Comparison of ENCODE assay signal across 16 cellular contexts in genomic region chr6:31525932-31526591, GRCh38. TPM values are rescaled to one million over a fixed set of nuclear protein-coding genes. Genes with fewer than 3 reads are reported as not detected.
DNase-seq lines count a peak whose midpoint lies in the region; ATAC-seq, FAIRE-seq and TF ChIP-seq lines count a peak whose summit lies in the region.
"Had no signal": no experiment of that assay in that cellular context is flagged by ENCODE, and none has a peak within 500 bp of the region (broad histone marks: within the 10 kb centered on the region; RNA-seq: fewer than 3 reads in every experiment).

No MANE protein-coding gene starts in this region.

- no peak for TF ChIP-seq CTCF in bronchial epithelial cell (IDR thresholded peaks at IDR 0.05; ENCODE audit: insufficient read depth, low read length, severe bottlenecking)
- TF ChIP-seq CTCF in HepG2 (CRISPR knock-in tag; IDR thresholded peaks at IDR 0.05) = no peak
- TF ChIP-seq CTCF in CD14-positive monocyte (IDR thresholded peaks at IDR 0.05) = no peak

- DNase-seq in right cardiac atrium (no peak), Right ventricle myocardium superior (no peak), bronchial epithelial cell (ENCODE audit: low read depth) (peak; percentile 43), HepG2 (ENCODE audit: low spot score) (no peak), SHP77 treated with DMSO at 0.1 percent for 48 hours (lab: John Stamatoyannopoulos, UW) (no peak), CD14-positive monocyte (ENCODE audit: low spot score) (no peak), midbrain (lab: John Stamatoyannopoulos, UW) (no peak)
- DNase-seq in activated CD4-positive, alpha-beta T cell treated with anti-CD3 and anti-CD28 coated beads for 36 hours = no peak
- DNase-seq: effector memory CD8-positive, alpha-beta T cell; hippocampal formation; Karpas-422; ovary had no signal

- no TSS peak for BruUV-seq in HepG2 (replicated peaks; lab: Mats Ljungman, UMichigan)

- CTCF ChIA-PET in HepG2 (lab: Yijun Ruan, JAX; ENCODE audit: low intra/inter-chr PET ratio, low total read pairs) = no interaction called here
- CTCF ChIA-PET in activated CD4-positive, alpha-beta T cell treated with anti-CD3 and anti-CD28 coated beads for 36 hours (lab: Charles Lee) = interaction anchor here (0.6 to 1.2 kb wide), 5 partner anchors 43 to 446 kb away, joined by 3 to 5 read pairs (median 3); no protein-coding TSS in a partner anchor

- H3K4me1 ChIP-seq in right cardiac atrium (ENCODE audit: control insufficient read depth, insufficient read depth, low read length) (no peaks in the 10 kb centered on the region), HepG2 (ENCODE audit: insufficient read depth, low read length) (peaks cover 52% of the 10 kb centered on the region)
- H3K4me1 ChIP-seq: ascending aorta had no signal

- no peak overlapping the region for H3K4me3 Mint-ChIP-seq in CD14-positive monocyte
- no peak overlapping the region for H3K4me3 Mint-ChIP-seq in activated CD4-positive, alpha-beta T cell treated with anti-CD3 and anti-CD28 coated beads for 36 hours
- H3K4me3 Mint-ChIP-seq: effector memory CD8-positive, alpha-beta T cell had no signal

- 55% methylated on average over 4 of the region's 4 CpGs for WGBS in right cardiac atrium
- 23% methylated on average over 4 of the region's 4 CpGs for WGBS in HepG2 (ENCODE audit: low lambda C conversion rate)

- TF ChIP-seq RAD21 in HepG2 (CRISPR knock-in tag; IDR thresholded peaks at IDR 0.05) = no peak

- intact Hi-C loops in right cardiac atrium (cut with DNase I) (no loop called here), Right ventricle myocardium superior (cut with DNase I) (no loop called here), HepG2 (cut with micrococcal nuclease; ENCODE audit: unreplicated experiment) (no loop called here), CD14-positive monocyte (cut with micrococcal nuclease) (no loop called here)
- intact Hi-C loops in activated CD4-positive, alpha-beta T cell treated with anti-CD3 and anti-CD28 coated beads for 36 hours (cut with DNase I, micrococcal nuclease) = no loop called here

- TF ChIP-seq EP300 in HepG2 (IDR thresholded peaks at IDR 0.05; ENCODE audit: low read depth in 2 of 2, low read length in 2 of 2) (no peak), HepG2 (CRISPR knock-in tag; IDR thresholded peaks at IDR 0.05; ENCODE audit: borderline replicate concordance) (no peak)

- peaks cover 2 to 3% (median 3%) of the 10 kb centered on the region in 3 donors for H3K27me3 Mint-ChIP-seq in CD14-positive monocyte (ENCODE audit: low read depth in 3 of 3)
- H3K27me3 Mint-ChIP-seq in activated CD4-positive, alpha-beta T cell treated with anti-CD3 and anti-CD28 coated beads for 36 hours = no peaks in the 10 kb centered on the region
- H3K27me3 Mint-ChIP-seq: effector memory CD8-positive, alpha-beta T cell had no signal

- FAIRE-seq in bronchial epithelial cell (lab: Jason Lieb, UNC) = no peak
- no peak for FAIRE-seq in HepG2 (lab: Jason Lieb, UNC)

- no peak for TF ChIP-seq POLR2A in HepG2 (IDR thresholded peaks at IDR 0.05; ENCODE audit: insufficient read depth in 1 of 2, low read depth in 2 of 2, low read length in 2 of 2)

- peak overlapping the region in 3 of 7 donors; percentile 7 to 45 (median 22) for H3K27ac Mint-ChIP-seq in CD14-positive monocyte
- H3K27ac Mint-ChIP-seq in activated CD4-positive, alpha-beta T cell treated with anti-CD3 and anti-CD28 coated beads for 36 hours = no peak overlapping the region

- H3K27me3 ChIP-seq in right cardiac atrium (ENCODE audit: control insufficient read depth, insufficient read depth) = no peaks in the 10 kb centered on the region
- no peaks in the 10 kb centered on the region for H3K27me3 ChIP-seq in bronchial epithelial cell (ENCODE audit: control insufficient read depth, insufficient read depth, low read length)
- no peaks in the 10 kb centered on the region for H3K27me3 ChIP-seq in HepG2 (ENCODE audit: control insufficient read depth in 1 of 2, insufficient read depth in 2 of 2, low read length in 2 of 2)
- H3K27me3 ChIP-seq: ascending aorta, ovary had no signal

- no peak overlapping the region for H3K27ac ChIP-seq in right cardiac atrium (ENCODE audit: low read length)
- no peak overlapping the region for H3K27ac ChIP-seq in HepG2 (ENCODE audit: extremely low read length, insufficient read depth, low read length)
- H3K27ac ChIP-seq: ascending aorta, ovary, VCaP had no signal

- peak overlapping the region; percentile 23; the same call in 1 of the 2 replicates for H3K4me2 ChIP-seq in HepG2 (ENCODE audit: low read depth, low read length)

- no peak overlapping the region for H3K4me3 ChIP-seq in right cardiac atrium (ENCODE audit: low read length)
- no peak overlapping the region for H3K4me3 ChIP-seq in bronchial epithelial cell (ENCODE audit: low read depth, low read length)
- H3K4me3 ChIP-seq in HepG2 (replicated peaks in 1 of 3; ENCODE audit: insufficient read depth in 1 of 3, low read depth in 2 of 3, low read length in 3 of 3) = 0 out of 6 replicates have a peak overlapping the region, but pooled peaks of 1 of the 3 experiments have one; percentile 8
- H3K4me3 ChIP-seq: ascending aorta, ovary had no signal

- H2AFZ ChIP-seq in HepG2 (ENCODE audit: low read length) = no peak overlapping the region

- peaks cover 3% of the 10 kb centered on the region for H3K4me1 Mint-ChIP-seq in CD14-positive monocyte
- H3K4me1 Mint-ChIP-seq in activated CD4-positive, alpha-beta T cell treated with anti-CD3 and anti-CD28 coated beads for 36 hours = no peaks in the 10 kb centered on the region

- H3K9me3 ChIP-seq in right cardiac atrium (ENCODE audit: control insufficient read depth, low read length) = no peaks in the 10 kb centered on the region
- H3K9me3 ChIP-seq in HepG2 (ENCODE audit: low read length) = no peaks in the 10 kb centered on the region
- H3K9me3 ChIP-seq: ascending aorta, ovary had no signal

- POLR2A ChIA-PET in HepG2 (lab: Yijun Ruan, JAX) = interaction anchor here (1.1 to 8.3 kb wide), 3 partner anchors 15 to 126 kb away, joined by 3 to 123 read pairs (median 3); partner anchors contain the start of gene DDX39B
- POLR2A ChIA-PET in activated CD4-positive, alpha-beta T cell treated with anti-CD3 and anti-CD28 coated beads for 36 hours (lab: Charles Lee) = no interaction called here

- no peaks in the 10 kb centered on the region for H3K79me2 ChIP-seq in HepG2 (ENCODE audit: insufficient read depth, low read length)

- H3K36me3 ChIP-seq in bronchial epithelial cell (ENCODE audit: control insufficient read depth, insufficient read depth, low read length) (peaks cover 5% of the 10 kb centered on the region), HepG2 (replicated peaks in 1 of 2; ENCODE audit: control insufficient read depth in 1 of 2, insufficient read depth in 2 of 2, low read length in 2 of 2) (peaks cover 12 to 15% of the 10 kb centered on the region in 2 experiments)
- H3K36me3 ChIP-seq: ovary had no signal

- H4K20me1 ChIP-seq in HepG2 (ENCODE audit: insufficient read depth, low read length) = peaks cover 15% of the 10 kb centered on the region; the same call in 1 of the 2 replicates

- no peaks in the 10 kb centered on the region for H3K9me3 Mint-ChIP-seq in CD14-positive monocyte
- no peaks in the 10 kb centered on the region for H3K9me3 Mint-ChIP-seq in activated CD4-positive, alpha-beta T cell treated with anti-CD3 and anti-CD28 coated beads for 36 hours (ENCODE audit: low read depth)
- H3K9me3 Mint-ChIP-seq: effector memory CD8-positive, alpha-beta T cell had no signal

- in situ Hi-C loops in HepG2 (cut with HindIII; ENCODE audit: extremely low pct_ligation_motif_present, low pct_unique_long_range_greater_than_20kb) = loop anchor here (5.0 kb wide), 1 partner anchor 34 kb away; no protein-coding TSS in a partner anchor

- H3K36me3 Mint-ChIP-seq in CD14-positive monocyte = peaks cover 19 to 20% of the 10 kb centered on the region in 2 donors
- peaks cover 17% of the 10 kb centered on the region for H3K36me3 Mint-ChIP-seq in activated CD4-positive, alpha-beta T cell treated with anti-CD3 and anti-CD28 coated beads for 36 hours (ENCODE audit: low read depth)

- no peak overlapping the region for H3K9ac ChIP-seq in HepG2 (ENCODE audit: insufficient read depth, low read depth, low read length)

- peak; percentile 9 to 56 for ATAC-seq in right cardiac atrium
- ATAC-seq in Right ventricle myocardium superior (ENCODE audit: poor library complexity) = no peak
- ATAC-seq in HepG2 = peak; percentile 16
- ATAC-seq in activated CD4-positive, alpha-beta T cell treated with anti-CD3 and anti-CD28 coated beads for 36 hours = no peak
- ATAC-seq: effector memory CD8-positive, alpha-beta T cell had no signal

RNA-seq across cellular contexts. Expression of gene MCCD1, which starts 2.7 kb away (rescaled TPM):
- total RNA-seq in right cardiac atrium (not detected), Right ventricle myocardium superior (not detected), bronchial epithelial cell (not detected in 2 replicates), HepG2 (2016; rRNA removed; fragmentation: Illumina TruSeq; extraction: Trizol) (0.15 and 0.36 TPM in 2 replicates)
- polyA plus RNA-seq in right cardiac atrium (not detected), HepG2 (2011; rRNA removed) (0.09 TPM in 1 of 2 replicates, not detected in the other), CD14-positive monocyte (not detected)
- total RNA-seq in HepG2 (2016; cell fraction: cytosol; rRNA removed; fragmentation: Illumina TruSeq; extraction: Trizol; ENCODE audit: low read depth) = 0.26 TPM in 1 of 2 replicates, not detected in the other
- total RNA-seq in HepG2 (2016; cell fraction: insoluble cytoplasmic fraction; rRNA removed; fragmentation: Illumina TruSeq; extraction: Trizol) = 0.19 TPM in 1 of 2 replicates, not detected in the other
- total RNA-seq in HepG2 (2016; cell fraction: membrane; rRNA removed; fragmentation: Illumina TruSeq; extraction: Trizol) = 0.19 and 0.38 TPM in 2 replicates
- total RNA-seq in HepG2 (2016; cell fraction: nucleus; rRNA removed; fragmentation: Illumina TruSeq; extraction: Trizol) = 0.43 TPM in 1 of 2 replicates, not detected in the other
- polyA plus RNA-seq in HepG2 (2011; cell fraction: cytosol; rRNA removed) = 0.06 and 0.09 TPM in 2 replicates
- not detected in 2 replicates for polyA plus RNA-seq in HepG2 (2011; cell fraction: nucleus; rRNA removed)
- 0.25 and 0.28 TPM in 2 replicates for polyA plus RNA-seq in HepG2 (2012)
- 0.18 and 0.33 TPM in 2 replicates for polyA plus RNA-seq in HepG2 (2016; cell fraction: cytosol; fragmentation: Illumina TruSeq; extraction: Trizol; ENCODE audit: low read depth)
- 0.26 TPM in 1 of 2 replicates, not detected in the other for polyA plus RNA-seq in HepG2 (2016; cell fraction: insoluble cytoplasmic fraction; fragmentation: Illumina TruSeq; extraction: Trizol; ENCODE audit: low read depth)
- 0.21 and 0.24 TPM in 2 replicates for polyA plus RNA-seq in HepG2 (2016; cell fraction: membrane; fragmentation: Illumina TruSeq; extraction: Trizol; ENCODE audit: low read depth)
- polyA plus RNA-seq in HepG2 (2016; cell fraction: nucleus; fragmentation: Illumina TruSeq; extraction: Trizol; ENCODE audit: insufficient read depth, low read depth) = 0.53 and 0.71 TPM in 2 replicates
- 0.48 TPM in 1 of 2 replicates, not detected in the other for polyA minus RNA-seq in HepG2 (2011; rRNA and poly(A)+ RNA removed; ENCODE audit: low replicate concordance)
- not detected in 2 replicates for polyA minus RNA-seq in HepG2 (2011; cell fraction: cytosol; rRNA and poly(A)+ RNA removed)
- polyA minus RNA-seq in HepG2 (2011; cell fraction: nucleus; rRNA and poly(A)+ RNA removed) = not detected in 2 replicates
- total RNA-seq in activated CD4-positive, alpha-beta T cell treated with anti-CD3 and anti-CD28 coated beads for 36 hours = not detected
- total RNA-seq: ascending aorta, lower leg skin, ovary, SK-MEL-5 had no signal
- polyA plus RNA-seq: ovary had no signal

RNA-seq across cellular contexts. Expression of gene DDX39B, which starts 15.7 kb away (rescaled TPM):
- total RNA-seq in right cardiac atrium = 100 to 1,000 TPM; 196 to 235 (median 212) TPM
- polyA plus RNA-seq in right cardiac atrium = 145 TPM
- 145 TPM for total RNA-seq in Right ventricle myocardium superior
- 335 and 385 TPM in 2 replicates for total RNA-seq in bronchial epithelial cell
- 570 and 737 TPM in 2 replicates for total RNA-seq in HepG2 (2016; rRNA removed; fragmentation: Illumina TruSeq; extraction: Trizol)
- 100 and 118 TPM in 2 replicates for total RNA-seq in HepG2 (2016; cell fraction: cytosol; rRNA removed; fragmentation: Illumina TruSeq; extraction: Trizol; ENCODE audit: low read depth)
- total RNA-seq in HepG2 (2016; cell fraction: insoluble cytoplasmic fraction; rRNA removed; fragmentation: Illumina TruSeq; extraction: Trizol) = 551 and 741 TPM in 2 replicates
- total RNA-seq in HepG2 (2016; cell fraction: membrane; rRNA removed; fragmentation: Illumina TruSeq; extraction: Trizol) = 185 and 202 TPM in 2 replicates
- 358 and 385 TPM in 2 replicates for total RNA-seq in HepG2 (2016; cell fraction: nucleus; rRNA removed; fragmentation: Illumina TruSeq; extraction: Trizol)
- 650 and 678 TPM in 2 replicates for polyA plus RNA-seq in HepG2 (2011; rRNA removed)
- 412 and 551 TPM in 2 replicates for polyA plus RNA-seq in HepG2 (2011; cell fraction: cytosol; rRNA removed)
- 1,695 and 1,727 TPM in 2 replicates for polyA plus RNA-seq in HepG2 (2011; cell fraction: nucleus; rRNA removed)
- 442 and 447 TPM in 2 replicates for polyA plus RNA-seq in HepG2 (2012)
- polyA plus RNA-seq in HepG2 (2016; cell fraction: cytosol; fragmentation: Illumina TruSeq; extraction: Trizol; ENCODE audit: low read depth) = 114 and 121 TPM in 2 replicates
- 480 and 493 TPM in 2 replicates for polyA plus RNA-seq in HepG2 (2016; cell fraction: insoluble cytoplasmic fraction; fragmentation: Illumina TruSeq; extraction: Trizol; ENCODE audit: low read depth)
- 169 and 185 TPM in 2 replicates for polyA plus RNA-seq in HepG2 (2016; cell fraction: membrane; fragmentation: Illumina TruSeq; extraction: Trizol; ENCODE audit: low read depth)
- 1,220 and 1,229 TPM in 2 replicates for polyA plus RNA-seq in HepG2 (2016; cell fraction: nucleus; fragmentation: Illumina TruSeq; extraction: Trizol; ENCODE audit: insufficient read depth, low read depth)
- 1,218 and 1,293 TPM in 2 replicates for polyA minus RNA-seq in HepG2 (2011; rRNA and poly(A)+ RNA removed; ENCODE audit: low replicate concordance)
- polyA minus RNA-seq in HepG2 (2011; cell fraction: cytosol; rRNA and poly(A)+ RNA removed) = 205 and 230 TPM in 2 replicates
- 632 and 651 TPM in 2 replicates for polyA minus RNA-seq in HepG2 (2011; cell fraction: nucleus; rRNA and poly(A)+ RNA removed)
- 10 to 100 TPM; 64.1 to 67.8 TPM for polyA plus RNA-seq in CD14-positive monocyte
- 100 to 1,000 TPM; 517 to 569 TPM for total RNA-seq in activated CD4-positive, alpha-beta T cell treated with anti-CD3 and anti-CD28 coated beads for 36 hours

RNA-seq across cellular contexts. Expression of gene ATP6V1G2, which starts 20.3 kb away (rescaled TPM):
- total RNA-seq in right cardiac atrium (1 to 10 TPM; 1.7 to 3.8 (median 2.6) TPM), Right ventricle myocardium superior (2.3 TPM), bronchial epithelial cell (0.26 and 0.51 TPM in 2 replicates), HepG2 (2016; rRNA removed; fragmentation: Illumina TruSeq; extraction: Trizol) (0.27 TPM in 1 of 2 replicates, not detected in the other)
- polyA plus RNA-seq in right cardiac atrium (2.8 TPM), HepG2 (2011; rRNA removed) (0.83 and 1.2 TPM in 2 replicates), CD14-positive monocyte (not detected)
- not detected in 2 replicates for total RNA-seq in HepG2 (2016; cell fraction: cytosol; rRNA removed; fragmentation: Illumina TruSeq; extraction: Trizol; ENCODE audit: low read depth)
- total RNA-seq in HepG2 (2016; cell fraction: insoluble cytoplasmic fraction; rRNA removed; fragmentation: Illumina TruSeq; extraction: Trizol) = 0.25 and 0.35 TPM in 2 replicates
- 0.15 TPM in 1 of 2 replicates, not detected in the other for total RNA-seq in HepG2 (2016; cell fraction: membrane; rRNA removed; fragmentation: Illumina TruSeq; extraction: Trizol)
- 0.50 TPM in 1 of 2 replicates, not detected in the other for total RNA-seq in HepG2 (2016; cell fraction: nucleus; rRNA removed; fragmentation: Illumina TruSeq; extraction: Trizol)
- polyA plus RNA-seq in HepG2 (2011; cell fraction: cytosol; rRNA removed) = 0.35 and 0.47 TPM in 2 replicates
- 1.1 and 2.1 TPM in 2 replicates for polyA plus RNA-seq in HepG2 (2011; cell fraction: nucleus; rRNA removed)
- polyA plus RNA-seq in HepG2 (2012) = 0.87 and 1.0 TPM in 2 replicates
- 0.10 and 0.18 TPM in 2 replicates for polyA plus RNA-seq in HepG2 (2016; cell fraction: cytosol; fragmentation: Illumina TruSeq; extraction: Trizol; ENCODE audit: low read depth)
- polyA plus RNA-seq in HepG2 (2016; cell fraction: insoluble cytoplasmic fraction; fragmentation: Illumina TruSeq; extraction: Trizol; ENCODE audit: low read depth) = 0.52 and 0.60 TPM in 2 replicates
- 0.19 and 0.40 TPM in 2 replicates for polyA plus RNA-seq in HepG2 (2016; cell fraction: membrane; fragmentation: Illumina TruSeq; extraction: Trizol; ENCODE audit: low read depth)
- 0.81 and 0.89 TPM in 2 replicates for polyA plus RNA-seq in HepG2 (2016; cell fraction: nucleus; fragmentation: Illumina TruSeq; extraction: Trizol; ENCODE audit: insufficient read depth, low read depth)
- polyA minus RNA-seq in HepG2 (2011; rRNA and poly(A)+ RNA removed; ENCODE audit: low replicate concordance) = 0.19 TPM in 1 of 2 replicates, not detected in the other
- polyA minus RNA-seq in HepG2 (2011; cell fraction: cytosol; rRNA and poly(A)+ RNA removed) = not detected in 2 replicates
- polyA minus RNA-seq in HepG2 (2011; cell fraction: nucleus; rRNA and poly(A)+ RNA removed) = 0.52 and 1.2 TPM in 2 replicates
- 1 to 10 TPM; 1.9 to 2.1 TPM for total RNA-seq in activated CD4-positive, alpha-beta T cell treated with anti-CD3 and anti-CD28 coated beads for 36 hours
- total RNA-seq: ascending aorta had no signal

RNA-seq across cellular contexts. Expression of gene NFKBIL1, which starts 21.3 kb away (rescaled TPM):
- total RNA-seq in right cardiac atrium (10 to 100 TPM; 12.2 to 19.3 (median 14.6) TPM), Right ventricle myocardium superior (9.2 TPM), bronchial epithelial cell (38.9 and 40.0 TPM in 2 replicates), HepG2 (2016; rRNA removed; fragmentation: Illumina TruSeq; extraction: Trizol) (13.9 and 19.5 TPM in 2 replicates)
- polyA plus RNA-seq in right cardiac atrium (16.7 TPM), HepG2 (2011; rRNA removed) (9.7 and 13.7 TPM in 2 replicates), CD14-positive monocyte (10 to 100 TPM in 1 of 2 donors, 1 to 10 TPM in 1; 7.7 to 10.3 TPM)
- 18.2 and 19.6 TPM in 2 replicates for total RNA-seq in HepG2 (2016; cell fraction: cytosol; rRNA removed; fragmentation: Illumina TruSeq; extraction: Trizol; ENCODE audit: low read depth)
- 16.9 and 19.7 TPM in 2 replicates for total RNA-seq in HepG2 (2016; cell fraction: insoluble cytoplasmic fraction; rRNA removed; fragmentation: Illumina TruSeq; extraction: Trizol)
- total RNA-seq in HepG2 (2016; cell fraction: membrane; rRNA removed; fragmentation: Illumina TruSeq; extraction: Trizol) = 24.8 and 27.5 TPM in 2 replicates
- total RNA-seq in HepG2 (2016; cell fraction: nucleus; rRNA removed; fragmentation: Illumina TruSeq; extraction: Trizol) = 11.6 and 12.4 TPM in 2 replicates
- polyA plus RNA-seq in HepG2 (2011; cell fraction: cytosol; rRNA removed) = 13.1 and 20.6 TPM in 2 replicates
- 18.8 and 23.1 TPM in 2 replicates for polyA plus RNA-seq in HepG2 (2011; cell fraction: nucleus; rRNA removed)
- polyA plus RNA-seq in HepG2 (2012) = 11.6 and 15.0 TPM in 2 replicates
- 19.6 and 20.1 TPM in 2 replicates for polyA plus RNA-seq in HepG2 (2016; cell fraction: cytosol; fragmentation: Illumina TruSeq; extraction: Trizol; ENCODE audit: low read depth)
- 16.2 and 18.3 TPM in 2 replicates for polyA plus RNA-seq in HepG2 (2016; cell fraction: insoluble cytoplasmic fraction; fragmentation: Illumina TruSeq; extraction: Trizol; ENCODE audit: low read depth)
- polyA plus RNA-seq in HepG2 (2016; cell fraction: membrane; fragmentation: Illumina TruSeq; extraction: Trizol; ENCODE audit: low read depth) = 21.4 and 23.3 TPM in 2 replicates
- polyA plus RNA-seq in HepG2 (2016; cell fraction: nucleus; fragmentation: Illumina TruSeq; extraction: Trizol; ENCODE audit: insufficient read depth, low read depth) = 16.4 and 17.5 TPM in 2 replicates
- 7.5 and 37.6 TPM in 2 replicates for polyA minus RNA-seq in HepG2 (2011; rRNA and poly(A)+ RNA removed; ENCODE audit: low replicate concordance)
- 9.1 and 9.4 TPM in 2 replicates for polyA minus RNA-seq in HepG2 (2011; cell fraction: cytosol; rRNA and poly(A)+ RNA removed)
- 8.3 and 8.9 TPM in 2 replicates for polyA minus RNA-seq in HepG2 (2011; cell fraction: nucleus; rRNA and poly(A)+ RNA removed)
- total RNA-seq in activated CD4-positive, alpha-beta T cell treated with anti-CD3 and anti-CD28 coated beads for 36 hours = 10 to 100 TPM; 18.1 to 19.0 TPM

RNA-seq across cellular contexts. Expression of gene MICB, which starts 28.1 kb away (rescaled TPM):
- 1 to 10 TPM; 1.6 to 1.8 (median 1.6) TPM for total RNA-seq in right cardiac atrium
- 1.2 TPM for polyA plus RNA-seq in right cardiac atrium
- total RNA-seq in Right ventricle myocardium superior = 1.3 TPM
- total RNA-seq in bronchial epithelial cell = 2.9 and 3.7 TPM in 2 replicates
- 9.0 and 12.5 TPM in 2 replicates for total RNA-seq in HepG2 (2016; rRNA removed; fragmentation: Illumina TruSeq; extraction: Trizol)
- 2.6 and 3.2 TPM in 2 replicates for total RNA-seq in HepG2 (2016; cell fraction: cytosol; rRNA removed; fragmentation: Illumina TruSeq; extraction: Trizol; ENCODE audit: low read depth)
- total RNA-seq in HepG2 (2016; cell fraction: insoluble cytoplasmic fraction; rRNA removed; fragmentation: Illumina TruSeq; extraction: Trizol) = 9.5 and 13.1 TPM in 2 replicates
- 6.9 TPM in 2 replicates for total RNA-seq in HepG2 (2016; cell fraction: membrane; rRNA removed; fragmentation: Illumina TruSeq; extraction: Trizol)
- 11.1 and 13.6 TPM in 2 replicates for total RNA-seq in HepG2 (2016; cell fraction: nucleus; rRNA removed; fragmentation: Illumina TruSeq; extraction: Trizol)
- polyA plus RNA-seq in HepG2 (2011; rRNA removed) = 12.8 and 15.4 TPM in 2 replicates
- polyA plus RNA-seq in HepG2 (2011; cell fraction: cytosol; rRNA removed) = 12.4 and 15.7 TPM in 2 replicates
- 5.2 and 6.2 TPM in 2 replicates for polyA plus RNA-seq in HepG2 (2011; cell fraction: nucleus; rRNA removed)
- polyA plus RNA-seq in HepG2 (2012) = 7.7 and 11.6 TPM in 2 replicates
- 2.0 and 2.2 TPM in 2 replicates for polyA plus RNA-seq in HepG2 (2016; cell fraction: cytosol; fragmentation: Illumina TruSeq; extraction: Trizol; ENCODE audit: low read depth)
- 9.0 and 9.7 TPM in 2 replicates for polyA plus RNA-seq in HepG2 (2016; cell fraction: insoluble cytoplasmic fraction; fragmentation: Illumina TruSeq; extraction: Trizol; ENCODE audit: low read depth)
- 4.3 and 4.8 TPM in 2 replicates for polyA plus RNA-seq in HepG2 (2016; cell fraction: membrane; fragmentation: Illumina TruSeq; extraction: Trizol; ENCODE audit: low read depth)
- 18.1 and 19.7 TPM in 2 replicates for polyA plus RNA-seq in HepG2 (2016; cell fraction: nucleus; fragmentation: Illumina TruSeq; extraction: Trizol; ENCODE audit: insufficient read depth, low read depth)
- 21.6 and 48.3 TPM in 2 replicates for polyA minus RNA-seq in HepG2 (2011; rRNA and poly(A)+ RNA removed; ENCODE audit: low replicate concordance)
- polyA minus RNA-seq in HepG2 (2011; cell fraction: cytosol; rRNA and poly(A)+ RNA removed) = 9.7 and 10.3 TPM in 2 replicates
- polyA minus RNA-seq in HepG2 (2011; cell fraction: nucleus; rRNA and poly(A)+ RNA removed) = 4.5 and 4.6 TPM in 2 replicates
- polyA plus RNA-seq in CD14-positive monocyte = 10 to 100 TPM in 1 of 2 donors, 1 to 10 TPM in 1; 8.1 to 11.4 TPM
- 10 to 100 TPM; 19.6 to 19.7 TPM for total RNA-seq in activated CD4-positive, alpha-beta T cell treated with anti-CD3 and anti-CD28 coated beads for 36 hours

Comparison
In these comparisons a context has a peak if more than half of its experiments do, and no peak if none do; other contexts are left out.
1. ATAC-seq: peak in right cardiac atrium (2 of 2) and HepG2 (single experiment); none in Right ventricle myocardium superior (single experiment) and activated CD4-positive, alpha-beta T cell treated with anti-CD3 and anti-CD28 coated beads for 36 hours (single experiment).